15 cellular contexts compared by ENCODE assay signal in genomic region chr2:69777778-69778089, GRCh38.
"Had no signal": no experiment of that assay in that cellular context is flagged by ENCODE, and none has a peak within 500 bp of the region (broad histone marks: within the 10 kb centered on the region; RNA-seq: fewer than 3 reads in every experiment).

No MANE protein-coding gene starts in this region.

- H3K27ac ChIP-seq: lower lobe of right lung, thoracic aorta had no signal

- H3K4me3 ChIP-seq: lower lobe of right lung, pancreas, thoracic aorta had no signal

- H3K36me3 ChIP-seq: pancreas had no signal

- H3K9me3 ChIP-seq: lower lobe of right lung, pancreas, thoracic aorta had no signal

- H3K27me3 ChIP-seq: pancreas had no signal

- ATAC-seq: esophagus mucosa, left cardiac atrium, lower lobe of right lung, pancreas, T-cell had no signal

- DNase-seq: activated CD4-positive, alpha-beta memory T cell treated with anti-CD3 and anti-CD28 coated beads, Interleukin-2, amount 10 ng/mL, durations not matched to agents 7 days and 5 days; activated CD4-positive, alpha-beta T cell treated with anti-CD3 and anti-CD28 coated beads for 4 hours; activated effector memory CD4-positive, alpha-beta T cell treated with anti-CD3 and anti-CD28 coated beads, Interleukin-2, amount 50 U/mL, for 16 hours; activated T-cell treated with anti-CD3 and anti-CD28 coated beads, Interleukin-2, amount 50 U/mL, for 48 hours; caudate nucleus; immature natural killer cell; left cardiac atrium; lower lobe of right lung; midbrain; pancreas; stimulated activated CD4-positive, alpha-beta T cell treated with anti-CD3 and anti-CD28 coated beads, Interleukin-1b, Interleukin-23, amount 100 ng/mL, for 48 hours; T-cell; T1000 had no signal
